Comparison of ENCODE assay signal across 10 cellular contexts in the genomic region with DNA sequence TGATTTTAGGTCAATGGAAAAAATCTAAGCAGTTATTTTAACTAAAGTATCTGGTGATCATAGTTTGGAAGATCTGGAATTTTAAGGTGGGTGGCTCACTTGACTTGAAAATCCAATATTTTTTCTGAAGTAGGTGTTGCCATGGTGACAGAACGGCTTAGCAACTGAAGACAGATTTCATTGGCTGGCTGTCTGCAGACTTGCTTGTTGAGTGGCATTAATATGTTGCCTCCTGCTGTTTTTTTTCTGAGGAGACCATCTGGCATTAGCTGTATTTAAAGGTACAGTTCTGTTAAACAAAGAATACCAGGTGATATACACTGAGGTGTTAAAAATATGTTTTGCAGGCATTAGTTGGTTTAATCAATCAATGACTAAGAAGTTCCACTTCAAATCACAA. TPM values are rescaled to one million over a fixed set of nuclear protein-coding genes. Genes with fewer than 3 reads are reported as not detected.
DNase-seq lines count a peak whose midpoint lies in the region; ATAC-seq and TF ChIP-seq lines count a peak whose summit lies in the region.
"Had no signal": no experiment of that assay in that cellular context is flagged by ENCODE, and none has a peak within 500 bp of the region (broad histone marks: within the 10 kb centered on the region; RNA-seq: fewer than 3 reads in every experiment).

No MANE protein-coding gene starts in this region.

- no peak overlapping the region for H2AFZ ChIP-seq in fibroblast of lung (ENCODE audit: low read length)

- 10% methylated on average over 1 of the region's 1 CpG for WGBS in suprapubic skin

- no peak overlapping the region for H3K4me2 ChIP-seq in fibroblast of lung (ENCODE audit: extremely low read depth, insufficient read depth, low read length)
- H3K4me2 ChIP-seq: BLaER1 treated with 17β-estradiol and CSF1 and Interleukin-3, amounts not matched to agents 10 nM and 100 nM had no signal

- no peaks in the 10 kb centered on the region for H4K20me1 ChIP-seq in fibroblast of lung (ENCODE audit: control insufficient read depth, extremely low read depth, insufficient read depth, low read length)
- H4K20me1 ChIP-seq: BLaER1 treated with 17β-estradiol and CSF1 and Interleukin-3, amounts not matched to agents 10 nM and 100 nM had no signal

- H3K4me3 ChIP-seq in AG10803 (ENCODE audit: low read length) (no peak overlapping the region), fibroblast of lung (replicated peaks in 1 of 4; ENCODE audit: control extremely low read depth in 1 of 4, insufficient read depth in 1 of 4, low read depth in 3 of 4, low read length in 4 of 4) (no peak overlapping the region), suprapubic skin (no peak overlapping the region)
- H3K4me3 ChIP-seq: BLaER1 treated with 17β-estradiol and CSF1 and Interleukin-3, amounts not matched to agents 10 nM and 100 nM had no signal

- H3K4me1 ChIP-seq in fibroblast of lung (ENCODE audit: control insufficient read depth, extremely low read depth, insufficient read depth, low read length) (no peaks in the 10 kb centered on the region), suprapubic skin (no peaks in the 10 kb centered on the region)
- H3K4me1 ChIP-seq: BLaER1 treated with 17β-estradiol and CSF1 and Interleukin-3, amounts not matched to agents 10 nM and 100 nM had no signal

- TF ChIP-seq CTCF in AG10803 (conservative IDR thresholded peaks at IDR 0.05; ENCODE audit: low read length) (no peak), fibroblast of lung (conservative IDR thresholded peaks at IDR 0.05 in 1 of 2, IDR thresholded peaks at IDR 0.05 in 1 of 2; ENCODE audit: low read depth in 1 of 2, low read length in 2 of 2) (no peak), suprapubic skin (IDR thresholded peaks at IDR 0.05) (no peak)

- H3K9ac ChIP-seq in fibroblast of lung (ENCODE audit: insufficient read depth, low read length) = no peak overlapping the region
- H3K9ac ChIP-seq: BLaER1 treated with 17β-estradiol and CSF1 and Interleukin-3, amounts not matched to agents 10 nM and 100 nM had no signal

- H3K27ac ChIP-seq in fibroblast of lung (ENCODE audit: insufficient read depth, low read length) = no peak overlapping the region
- no peak overlapping the region for H3K27ac ChIP-seq in suprapubic skin
- H3K27ac ChIP-seq: BLaER1 treated with 17β-estradiol and CSF1 and Interleukin-3, amounts not matched to agents 10 nM and 100 nM had no signal

- ATAC-seq in HG02938 (IDR thresholded peaks at IDR 0.05; ENCODE audit: unreplicated experiment) (peak; percentile 80), HG03097 (IDR thresholded peaks at IDR 0.05; ENCODE audit: low FRiP score, unreplicated experiment) (no peak)

- DNase-seq in AG10803 (ENCODE audit: low read depth) (peak; percentile 5), NCI-H446 (lab: John Stamatoyannopoulos, UW) (peak; percentile 90 to 96), fibroblast of lung (ENCODE audit: low read depth in 2 of 2) (peak; percentile 42 to 73), suprapubic skin (ENCODE audit: low spot score in 2 of 2) (no peak), islet precursor cell (no peak)
- DNase-seq in central memory CD4-positive, alpha-beta T cell = no peak
- DNase-seq: posterior cingulate gyrus had no signal

- H3K27me3 ChIP-seq in fibroblast of lung (ENCODE audit: control insufficient read depth, insufficient read depth, low read length) = no peaks in the 10 kb centered on the region
- H3K27me3 ChIP-seq in suprapubic skin = no peaks in the 10 kb centered on the region
- H3K27me3 ChIP-seq: BLaER1 treated with 17β-estradiol and CSF1 and Interleukin-3, amounts not matched to agents 10 nM and 100 nM had no signal

- H3K36me3 ChIP-seq in fibroblast of lung (ENCODE audit: control insufficient read depth, insufficient read depth, low read length) (no peaks in the 10 kb centered on the region), suprapubic skin (no peaks in the 10 kb centered on the region)
- H3K36me3 ChIP-seq: BLaER1 treated with 17β-estradiol and CSF1 and Interleukin-3, amounts not matched to agents 10 nM and 100 nM had no signal

- no peak for TF ChIP-seq EP300 in suprapubic skin (IDR thresholded peaks at IDR 0.05)

- no peak for TF ChIP-seq POLR2A in suprapubic skin (IDR thresholded peaks at IDR 0.05)

- no peaks in the 10 kb centered on the region for H3K9me3 ChIP-seq in fibroblast of lung (ENCODE audit: control insufficient read depth, insufficient read depth, low read depth, low read length)
- H3K9me3 ChIP-seq in suprapubic skin = no peaks in the 10 kb centered on the region
- H3K9me3 ChIP-seq: BLaER1 treated with 17β-estradiol and CSF1 and Interleukin-3, amounts not matched to agents 10 nM and 100 nM had no signal

- H3K79me2 ChIP-seq in fibroblast of lung (ENCODE audit: control insufficient read depth, insufficient read depth, low read length) = no peaks in the 10 kb centered on the region

RNA-seq across cellular contexts. Expression of a gene that starts 19.8 kb away (rescaled TPM):
- total RNA-seq in fibroblast of lung (51.7 and 63.2 TPM in 2 replicates), suprapubic skin (10 to 100 TPM; 22.3 to 33.5 (median 30.9) TPM)
- 20.2 and 45.1 TPM in 2 replicates for polyA plus RNA-seq in fibroblast of lung
- polyA plus RNA-seq in fibroblast of lung (2012) = 11.1 and 33.4 TPM in 2 replicates
- polyA minus RNA-seq in fibroblast of lung (ENCODE audit: low replicate concordance) = 4.0 and 20.7 TPM in 2 replicates

Comparison
In these comparisons a context has a peak if more than half of its experiments do, and no peak if none do; other contexts are left out.
1. DNase-seq: peak in AG10803 (single experiment), NCI-H446 (2 of 2) and fibroblast of lung (2 of 2); none in suprapubic skin (0 of 2), islet precursor cell (single experiment) and central memory CD4-positive, alpha-beta T cell (single experiment).